2 cellular contexts compared by ENCODE assay signal in the genomic region with DNA sequence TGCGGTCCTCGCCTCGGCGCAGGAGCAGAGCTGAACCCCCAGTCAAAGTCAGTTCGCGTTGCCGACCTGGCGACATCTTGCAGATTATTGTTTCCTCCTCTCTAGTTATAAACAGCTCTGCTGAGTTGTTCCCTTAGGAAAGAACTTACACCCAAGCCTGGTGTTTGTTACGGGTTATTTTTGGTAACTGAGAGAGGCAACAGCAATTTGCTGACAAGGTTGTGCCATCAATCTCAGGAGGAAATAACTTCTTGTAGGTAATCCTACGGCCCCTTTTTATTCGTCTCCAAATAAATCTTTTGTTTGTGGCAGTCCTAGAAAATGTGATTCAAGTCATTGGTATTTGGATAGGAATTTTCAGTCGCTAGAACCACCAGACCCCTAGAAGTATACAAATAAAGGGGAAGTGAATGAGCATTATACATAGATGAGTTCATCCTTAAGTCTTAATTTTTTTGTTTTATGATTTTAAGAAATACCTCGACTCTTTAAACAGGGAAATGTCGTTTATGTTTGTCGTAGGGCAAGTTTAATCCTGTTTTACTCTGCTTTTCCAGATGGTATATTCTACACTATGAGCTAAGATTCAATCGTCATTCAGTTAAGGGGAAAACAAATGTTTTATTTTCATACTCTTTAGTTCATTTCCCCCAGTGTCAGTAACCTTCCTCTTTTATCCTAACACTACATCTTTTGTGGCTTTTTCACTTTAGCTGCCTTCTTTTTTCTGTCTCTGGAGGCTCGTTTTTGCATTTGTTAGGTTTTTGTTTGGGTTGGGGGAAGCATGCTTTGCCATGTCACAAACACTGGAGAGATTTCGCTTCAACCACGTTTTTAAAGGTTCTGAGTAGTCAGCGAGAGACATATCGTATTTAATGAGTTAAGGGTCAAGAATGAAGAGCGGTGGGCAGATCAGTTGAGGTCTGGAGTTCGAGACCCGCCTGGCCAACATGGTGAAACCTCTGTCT.
TF ChIP-seq lines count a peak whose summit lies in the region.

No MANE protein-coding gene starts in this region.

TF ChIP-seq in HEK293, 187 proteins besides CTCF, POLR2A, EP300 and RAD21 (continues in another document):
- TF ChIP-seq, protein P1, sequence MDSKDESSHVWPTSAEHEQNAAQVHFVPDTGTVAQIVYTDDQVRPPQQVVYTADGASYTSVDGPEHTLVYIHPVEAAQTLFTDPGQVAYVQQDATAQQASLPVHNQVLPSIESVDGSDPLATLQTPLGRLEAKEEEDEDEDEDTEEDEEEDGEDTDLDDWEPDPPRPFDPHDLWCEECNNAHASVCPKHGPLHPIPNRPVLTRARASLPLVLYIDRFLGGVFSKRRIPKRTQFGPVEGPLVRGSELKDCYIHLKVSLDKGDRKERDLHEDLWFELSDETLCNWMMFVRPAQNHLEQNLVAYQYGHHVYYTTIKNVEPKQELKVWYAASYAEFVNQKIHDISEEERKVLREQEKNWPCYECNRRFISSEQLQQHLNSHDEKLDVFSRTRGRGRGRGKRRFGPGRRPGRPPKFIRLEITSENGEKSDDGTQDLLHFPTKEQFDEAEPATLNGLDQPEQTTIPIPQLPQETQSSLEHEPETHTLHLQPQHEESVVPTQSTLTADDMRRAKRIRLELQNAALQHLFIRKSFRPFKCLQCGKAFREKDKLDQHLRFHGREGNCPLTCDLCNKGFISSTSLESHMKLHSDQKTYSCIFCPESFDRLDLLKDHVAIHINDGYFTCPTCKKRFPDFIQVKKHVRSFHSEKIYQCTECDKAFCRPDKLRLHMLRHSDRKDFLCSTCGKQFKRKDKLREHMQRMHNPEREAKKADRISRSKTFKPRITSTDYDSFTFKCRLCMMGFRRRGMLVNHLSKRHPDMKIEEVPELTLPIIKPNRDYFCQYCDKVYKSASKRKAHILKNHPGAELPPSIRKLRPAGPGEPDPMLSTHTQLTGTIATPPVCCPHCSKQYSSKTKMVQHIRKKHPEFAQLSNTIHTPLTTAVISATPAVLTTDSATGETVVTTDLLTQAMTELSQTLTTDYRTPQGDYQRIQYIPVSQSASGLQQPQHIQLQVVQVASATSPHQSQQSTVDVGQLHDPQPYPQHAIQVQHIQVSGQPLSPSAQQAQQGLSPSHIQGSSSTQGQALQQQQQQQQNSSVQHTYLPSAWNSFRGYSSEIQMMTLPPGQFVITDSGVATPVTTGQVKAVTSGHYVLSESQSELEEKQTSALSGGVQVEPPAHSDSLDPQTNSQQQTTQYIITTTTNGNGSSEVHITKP (tag by site-specific recombination; IDR thresholded peaks at IDR 0.05): peak; percentile 92
- TF ChIP-seq ZFHX2 (tag by site-specific recombination; conservative IDR thresholded peaks at IDR 0.05) (no peak), RBAK (tag by site-specific recombination; IDR thresholded peaks at IDR 0.05) (no peak), ZNF394 (tag by site-specific recombination; IDR thresholded peaks at IDR 0.05; ENCODE audit: borderline replicate concordance) (no peak), ZNF701 (tag by site-specific recombination; IDR thresholded peaks at IDR 0.05) (no peak), ZIC2 (tag by site-specific recombination; IDR thresholded peaks at IDR 0.05) (no peak), ZFP37 (tag by site-specific recombination; IDR thresholded peaks at IDR 0.05) (no peak), IKZF3 (tag by site-specific recombination; IDR thresholded peaks at IDR 0.05) (no peak), GFI1B (tag by site-specific recombination; IDR thresholded peaks at IDR 0.05) (0 out of 2 replicates have a peak, but pooled peaks have one; percentile 41), ZNF747 (tag by site-specific recombination; IDR thresholded peaks at IDR 0.05) (no peak), ZNF223 (tag by site-specific recombination; IDR thresholded peaks at IDR 0.05) (no peak), ZNF157 (tag by site-specific recombination; IDR thresholded peaks at IDR 0.05) (no peak), ZNF335 (tag by site-specific recombination; conservative IDR thresholded peaks at IDR 0.05) (peak; percentile 85; the same call in 1 of the 2 replicates), ZNF202 (tag by site-specific recombination; IDR thresholded peaks at IDR 0.05; ENCODE audit: borderline replicate concordance) (no peak), ZNF354C (tag by site-specific recombination; IDR thresholded peaks at IDR 0.05; ENCODE audit: borderline replicate concordance, low read depth) (no peak), TCF7L2 (IDR thresholded peaks at IDR 0.05; ENCODE audit: borderline replicate concordance, low read depth, low read length) (no peak), ZSCAN23 (tag by site-specific recombination; IDR thresholded peaks at IDR 0.05) (no peak)
- TF ChIP-seq, protein P2, sequence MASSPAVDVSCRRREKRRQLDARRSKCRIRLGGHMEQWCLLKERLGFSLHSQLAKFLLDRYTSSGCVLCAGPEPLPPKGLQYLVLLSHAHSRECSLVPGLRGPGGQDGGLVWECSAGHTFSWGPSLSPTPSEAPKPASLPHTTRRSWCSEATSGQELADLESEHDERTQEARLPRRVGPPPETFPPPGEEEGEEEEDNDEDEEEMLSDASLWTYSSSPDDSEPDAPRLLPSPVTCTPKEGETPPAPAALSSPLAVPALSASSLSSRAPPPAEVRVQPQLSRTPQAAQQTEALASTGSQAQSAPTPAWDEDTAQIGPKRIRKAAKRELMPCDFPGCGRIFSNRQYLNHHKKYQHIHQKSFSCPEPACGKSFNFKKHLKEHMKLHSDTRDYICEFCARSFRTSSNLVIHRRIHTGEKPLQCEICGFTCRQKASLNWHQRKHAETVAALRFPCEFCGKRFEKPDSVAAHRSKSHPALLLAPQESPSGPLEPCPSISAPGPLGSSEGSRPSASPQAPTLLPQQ (tag by site-specific recombination; IDR thresholded peaks at IDR 0.05): no peak
- TF ChIP-seq, protein P3, sequence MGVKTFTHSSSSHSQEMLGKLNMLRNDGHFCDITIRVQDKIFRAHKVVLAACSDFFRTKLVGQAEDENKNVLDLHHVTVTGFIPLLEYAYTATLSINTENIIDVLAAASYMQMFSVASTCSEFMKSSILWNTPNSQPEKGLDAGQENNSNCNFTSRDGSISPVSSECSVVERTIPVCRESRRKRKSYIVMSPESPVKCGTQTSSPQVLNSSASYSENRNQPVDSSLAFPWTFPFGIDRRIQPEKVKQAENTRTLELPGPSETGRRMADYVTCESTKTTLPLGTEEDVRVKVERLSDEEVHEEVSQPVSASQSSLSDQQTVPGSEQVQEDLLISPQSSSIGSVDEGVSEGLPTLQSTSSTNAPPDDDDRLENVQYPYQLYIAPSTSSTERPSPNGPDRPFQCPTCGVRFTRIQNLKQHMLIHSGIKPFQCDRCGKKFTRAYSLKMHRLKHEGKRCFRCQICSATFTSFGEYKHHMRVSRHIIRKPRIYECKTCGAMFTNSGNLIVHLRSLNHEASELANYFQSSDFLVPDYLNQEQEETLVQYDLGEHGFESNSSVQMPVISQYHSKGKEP (tag by site-specific recombination; IDR thresholded peaks at IDR 0.05): no peak
- TF ChIP-seq, protein P4, sequence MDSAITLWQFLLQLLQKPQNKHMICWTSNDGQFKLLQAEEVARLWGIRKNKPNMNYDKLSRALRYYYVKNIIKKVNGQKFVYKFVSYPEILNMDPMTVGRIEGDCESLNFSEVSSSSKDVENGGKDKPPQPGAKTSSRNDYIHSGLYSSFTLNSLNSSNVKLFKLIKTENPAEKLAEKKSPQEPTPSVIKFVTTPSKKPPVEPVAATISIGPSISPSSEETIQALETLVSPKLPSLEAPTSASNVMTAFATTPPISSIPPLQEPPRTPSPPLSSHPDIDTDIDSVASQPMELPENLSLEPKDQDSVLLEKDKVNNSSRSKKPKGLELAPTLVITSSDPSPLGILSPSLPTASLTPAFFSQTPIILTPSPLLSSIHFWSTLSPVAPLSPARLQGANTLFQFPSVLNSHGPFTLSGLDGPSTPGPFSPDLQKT (IDR thresholded peaks at IDR 0.05; ENCODE audit: borderline replicate concordance, low read depth, low read length): no peak

TF ChIP-seq in neural cell, 6 proteins besides CTCF, POLR2A, EP300 and RAD21 (continued from another document):
- TF ChIP-seq, protein P5, sequence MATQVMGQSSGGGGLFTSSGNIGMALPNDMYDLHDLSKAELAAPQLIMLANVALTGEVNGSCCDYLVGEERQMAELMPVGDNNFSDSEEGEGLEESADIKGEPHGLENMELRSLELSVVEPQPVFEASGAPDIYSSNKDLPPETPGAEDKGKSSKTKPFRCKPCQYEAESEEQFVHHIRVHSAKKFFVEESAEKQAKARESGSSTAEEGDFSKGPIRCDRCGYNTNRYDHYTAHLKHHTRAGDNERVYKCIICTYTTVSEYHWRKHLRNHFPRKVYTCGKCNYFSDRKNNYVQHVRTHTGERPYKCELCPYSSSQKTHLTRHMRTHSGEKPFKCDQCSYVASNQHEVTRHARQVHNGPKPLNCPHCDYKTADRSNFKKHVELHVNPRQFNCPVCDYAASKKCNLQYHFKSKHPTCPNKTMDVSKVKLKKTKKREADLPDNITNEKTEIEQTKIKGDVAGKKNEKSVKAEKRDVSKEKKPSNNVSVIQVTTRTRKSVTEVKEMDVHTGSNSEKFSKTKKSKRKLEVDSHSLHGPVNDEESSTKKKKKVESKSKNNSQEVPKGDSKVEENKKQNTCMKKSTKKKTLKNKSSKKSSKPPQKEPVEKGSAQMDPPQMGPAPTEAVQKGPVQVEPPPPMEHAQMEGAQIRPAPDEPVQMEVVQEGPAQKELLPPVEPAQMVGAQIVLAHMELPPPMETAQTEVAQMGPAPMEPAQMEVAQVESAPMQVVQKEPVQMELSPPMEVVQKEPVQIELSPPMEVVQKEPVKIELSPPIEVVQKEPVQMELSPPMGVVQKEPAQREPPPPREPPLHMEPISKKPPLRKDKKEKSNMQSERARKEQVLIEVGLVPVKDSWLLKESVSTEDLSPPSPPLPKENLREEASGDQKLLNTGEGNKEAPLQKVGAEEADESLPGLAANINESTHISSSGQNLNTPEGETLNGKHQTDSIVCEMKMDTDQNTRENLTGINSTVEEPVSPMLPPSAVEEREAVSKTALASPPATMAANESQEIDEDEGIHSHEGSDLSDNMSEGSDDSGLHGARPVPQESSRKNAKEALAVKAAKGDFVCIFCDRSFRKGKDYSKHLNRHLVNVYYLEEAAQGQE (IDR thresholded peaks at IDR 0.05; ENCODE audit: borderline replicate concordance): no peak
